In genomic region chr13:74931698-74932433, GRCh38 we compare ENCODE assay signal across 12 cellular contexts.
"Had no signal": no experiment of that assay in that cellular context is flagged by ENCODE, and none has a peak within 500 bp of the region (broad histone marks: within the 10 kb centered on the region; RNA-seq: fewer than 3 reads in every experiment).

No MANE protein-coding gene starts in this region.

- ATAC-seq: T-helper 17 cell had no signal

- H3K27ac ChIP-seq: brain microvascular endothelial cell, left ventricle myocardium inferior, ovary, stomach, thoracic aorta had no signal

- DNase-seq: activated CD4-positive, alpha-beta T cell treated with anti-CD3 and anti-CD28 coated beads, Interleukin-2, amount 10 ng/mL, durations not matched to agents 7 days and 5 days; activated CD4-positive, CD25-positive, alpha-beta regulatory T cell; activated naive CD4-positive, alpha-beta T cell treated with anti-CD3 and anti-CD28 coated beads, Interleukin-2, amount 50 U/mL, for 16 hours; amniotic stem cell; brain microvascular endothelial cell; kidney; left ventricle myocardium inferior; ovary; stimulated activated CD4-positive, alpha-beta T cell treated with anti-CD3 and anti-CD28 coated beads, Interleukin-4, amount 100 ng/mL, for 1 hour; stomach; T-helper 17 cell had no signal

- H3K4me1 ChIP-seq: left ventricle myocardium inferior, stomach had no signal

- H3K4me3 ChIP-seq: left ventricle myocardium inferior, ovary, stomach, thoracic aorta had no signal

- H3K27me3 ChIP-seq: brain microvascular endothelial cell, ovary, stomach had no signal

- H3K36me3 ChIP-seq: brain microvascular endothelial cell, left ventricle myocardium inferior, ovary, stomach, thoracic aorta had no signal

- H3K9me3 ChIP-seq: ovary, thoracic aorta had no signal
